ENCODE assay signal across 4 cellular contexts in the genomic region with DNA sequence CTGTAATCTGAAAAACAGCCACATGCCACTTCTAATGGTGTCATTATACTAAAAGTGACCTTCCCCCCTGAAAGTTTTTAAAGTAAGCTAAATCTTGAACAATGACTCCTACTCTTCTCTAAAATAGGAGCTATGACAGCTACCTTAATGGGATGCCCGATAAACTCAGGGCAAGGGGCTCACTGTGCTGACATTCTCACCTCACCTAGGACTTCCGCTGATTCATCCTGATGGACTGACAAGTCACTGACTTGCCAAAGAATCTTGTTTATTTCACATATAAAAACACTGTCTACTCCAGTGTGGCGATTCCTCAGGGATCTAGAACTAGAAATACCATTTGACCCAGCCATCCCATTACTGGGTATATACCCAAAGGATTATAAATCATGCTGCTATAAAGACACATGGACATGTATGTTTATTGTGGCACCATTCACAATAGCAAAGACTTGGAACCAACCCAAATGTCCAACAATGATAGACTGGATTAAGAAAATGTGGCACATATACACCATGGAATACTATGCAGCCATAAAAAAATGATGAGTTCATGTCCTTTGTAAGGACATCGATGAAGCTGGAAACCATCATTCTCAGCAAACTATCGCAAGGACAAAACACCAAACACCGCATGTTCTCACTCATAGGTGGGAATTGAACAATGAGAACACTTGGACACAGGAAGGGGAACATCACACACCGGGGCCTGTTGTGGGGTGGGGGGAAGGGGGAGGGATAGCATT. TPM values are rescaled to one million over a fixed set of nuclear protein-coding genes. Genes with fewer than 3 reads are reported as not detected.
"Had no signal": no experiment of that assay in that cellular context is flagged by ENCODE, and none has a peak within 500 bp of the region (broad histone marks: within the 10 kb centered on the region; RNA-seq: fewer than 3 reads in every experiment).

No MANE protein-coding gene starts in this region.

RNA-seq across cellular contexts. Expression of a gene that starts 34.7 kb away (rescaled TPM):
- total RNA-seq: LHCN-M2, NCI-H460, Right ventricle myocardium superior had no signal
- polyA plus RNA-seq: IgD-negative memory B cell had no signal

RNA-seq across cellular contexts. Expression of a gene that starts 55.2 kb away (rescaled TPM):
- total RNA-seq: Right ventricle myocardium superior had no signal
- polyA plus RNA-seq: IgD-negative memory B cell had no signal
